ENCODE assay signal across 27 cellular contexts in the genomic region with DNA sequence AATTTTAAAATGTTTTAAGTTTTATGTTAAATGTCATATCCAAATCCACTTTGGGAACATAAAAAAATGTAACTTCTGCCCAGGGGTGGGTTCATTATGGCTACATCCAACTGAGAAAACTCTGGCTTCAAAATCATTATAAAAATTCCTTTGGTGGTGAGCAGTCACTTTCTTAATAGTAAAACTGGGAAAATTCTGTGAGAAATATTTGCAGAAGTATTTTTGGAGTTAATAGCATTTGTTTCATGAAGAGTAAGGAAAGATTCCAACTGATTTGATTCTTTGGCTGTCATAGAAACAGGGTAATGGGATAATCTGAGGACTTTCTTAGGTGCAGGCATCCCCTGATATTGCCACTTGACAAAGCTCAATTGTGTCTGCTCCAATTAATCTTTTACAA. TPM values are rescaled to one million over a fixed set of nuclear protein-coding genes. Genes with fewer than 3 reads are reported as not detected.
"Had no signal": no experiment of that assay in that cellular context is flagged by ENCODE, and none has a peak within 500 bp of the region (broad histone marks: within the 10 kb centered on the region; RNA-seq: fewer than 3 reads in every experiment).

No MANE protein-coding gene starts in this region.

- DNase-seq: colonic mucosa; cortex of kidney; effector CD8-positive, alpha-beta T cell; effector memory CD8-positive, alpha-beta T cell; endodermal cell; erythroblast; esophagus squamous epithelium; foreskin fibroblast; foreskin melanocyte; gastrocnemius medialis; glutamatergic neuron; head of caudate nucleus; heart right ventricle; hippocampal formation; left cardiac atrium; left lung; left ventricle myocardium superior; lower lobe of right lung; mesenchymal stem cell; mucosa of descending colon; naive thymus-derived CD4-positive, alpha-beta T cell had no signal

- H3K27ac ChIP-seq: colonic mucosa, epithelial cell of prostate, esophagus squamous epithelium, gastrocnemius medialis, heart right ventricle, left lung, lower lobe of right lung had no signal

- H3K4me3 ChIP-seq: colonic mucosa, esophagus squamous epithelium, gastrocnemius medialis, heart right ventricle, left lung, lower lobe of right lung, mucosa of descending colon had no signal

- H3K4me1 ChIP-seq: colonic mucosa, esophagus squamous epithelium, gastrocnemius medialis, heart right ventricle, left lung, lower lobe of right lung had no signal

- H3K9me3 ChIP-seq: colonic mucosa, esophagus squamous epithelium, gastrocnemius medialis, heart right ventricle, left lung, lower lobe of right lung, mucosa of descending colon had no signal

- H3K27me3 ChIP-seq: colonic mucosa, gastrocnemius medialis, left lung had no signal

- H3K36me3 ChIP-seq: colonic mucosa, esophagus squamous epithelium, gastrocnemius medialis, heart right ventricle, left lung, lower lobe of right lung had no signal

- ATAC-seq: effector memory CD8-positive, alpha-beta T cell; esophagus mucosa; gastrocnemius medialis; heart right ventricle; left cardiac atrium; left lung; left ventricle myocardium superior; lower lobe of right lung; mucosa of descending colon; naive thymus-derived CD4-positive, alpha-beta T cell had no signal

RNA-seq across cellular contexts. Expression of gene CPA3, which starts 38.8 kb away (rescaled TPM):
- total RNA-seq: endodermal cell, kidney epithelial cell, lung microvascular endothelial cell, mesothelial cell of epicardium had no signal
- polyA plus RNA-seq: keratinocyte; naive thymus-derived CD4-positive, alpha-beta T cell had no signal
